ENCODE assay signal across 16 cellular contexts in genomic region chr14:24422694-24423531, GRCh38. TPM values are rescaled to one million over a fixed set of nuclear protein-coding genes. Genes with fewer than 3 reads are reported as not detected.
DNase-seq lines count a peak whose midpoint lies in the region; ATAC-seq and TF ChIP-seq lines count a peak whose summit lies in the region.
"Had no signal": no experiment of that assay in that cellular context is flagged by ENCODE, and none has a peak within 500 bp of the region (broad histone marks: within the 10 kb centered on the region; RNA-seq: fewer than 3 reads in every experiment).

No MANE protein-coding gene starts in this region.

- peaks cover 3% of the 10 kb centered on the region; the same call in 1 of the 2 replicates for H3K9me1 ChIP-seq in IMR-90 (ENCODE audit: insufficient read depth, low read length)

- no peak overlapping the region for H2AK9ac ChIP-seq in IMR-90 (replicated peaks; ENCODE audit: low read depth, low read length, poor library complexity)

- H3K4me3 ChIP-seq in IMR-90 (ENCODE audit: insufficient read depth, low read depth, low read length) (no peak overlapping the region), colonic mucosa (peak overlapping the region; percentile 14)
- H3K4me3 ChIP-seq: esophagus muscularis mucosa, tibial nerve had no signal

- WGBS in IMR-90 (ENCODE audit: extremely low coverage in 2 of 2, insufficient read length in 1 of 2), 2 experiments, result 83% methylated on average over 7 of the region's 11 CpGs; no CpG with 5 or more reads in 1 of the 2 experiments

- no peak overlapping the region for H3K18ac ChIP-seq in IMR-90 (ENCODE audit: low read depth, low read length)

- H3K9me3 Mint-ChIP-seq in stimulated activated naive CD8-positive, alpha-beta T cell treated with anti-CD3 and anti-CD28 coated beads, Interleukin-15, amount 100 ng/mL, for 72 hours, result no peaks in the 10 kb centered on the region
- H3K9me3 Mint-ChIP-seq: activated CD4-positive, alpha-beta T cell treated with anti-CD3 and anti-CD28 coated beads, Interleukin-2, amount 10 ng/mL, durations not matched to agents 24 days and 14 days had no signal

- CTCF ChIA-PET in IMR-90 (lab: Yijun Ruan, JAX), result interaction anchor here (1.0 kb wide), 1 partner anchor 11 kb away, joined by 3 read pairs; no protein-coding TSS in a partner anchor

- H3K79me1 ChIP-seq in IMR-90 (ENCODE audit: low read depth in 1 of 2, low read length in 2 of 2), result no peaks in the 10 kb centered on the region

- TF ChIP-seq POLR2A in IMR-90 (IDR thresholded peaks at IDR 0.05; ENCODE audit: low read depth, low read length), result no peak

- H4K8ac ChIP-seq in IMR-90 (ENCODE audit: low read depth in 2 of 2, low read length in 2 of 2), result no peak overlapping the region

- TF ChIP-seq RAD21 in IMR-90 (IDR thresholded peaks at IDR 0.05; ENCODE audit: low read length), result no peak

- no peak overlapping the region for H2AK5ac ChIP-seq in IMR-90 (ENCODE audit: low read depth, low read length)

- intact Hi-C loops in IMR-90 (cut with micrococcal nuclease), result no loop called here
- intact Hi-C loops in colonic mucosa (cut with DNase I), result no loop called here

- H3K27ac Mint-ChIP-seq in stimulated activated naive CD8-positive, alpha-beta T cell treated with anti-CD3 and anti-CD28 coated beads, Interleukin-15, amount 100 ng/mL, for 72 hours, result no peak overlapping the region
- H3K27ac Mint-ChIP-seq: activated CD4-positive, alpha-beta T cell treated with anti-CD3 and anti-CD28 coated beads, Interleukin-2, amount 10 ng/mL, durations not matched to agents 24 days and 14 days had no signal

- H3K4ac ChIP-seq in IMR-90 (ENCODE audit: low read depth, low read length), result no peak overlapping the region

- ATAC-seq in IMR-90 (ENCODE audit: low read depth), result no peak
- ATAC-seq in stimulated activated naive CD8-positive, alpha-beta T cell treated with anti-CD3 and anti-CD28 coated beads, Interleukin-15, amount 100 ng/mL, for 72 hours, result peak; percentile 36
- no peak for ATAC-seq in HG03135 (IDR thresholded peaks at IDR 0.05; ENCODE audit: unreplicated experiment)

- peaks cover 30% of the 10 kb centered on the region for H3K4me1 Mint-ChIP-seq in stimulated activated naive CD8-positive, alpha-beta T cell treated with anti-CD3 and anti-CD28 coated beads, Interleukin-15, amount 100 ng/mL, for 72 hours

- H4K91ac ChIP-seq in IMR-90 (ENCODE audit: insufficient read depth, low read depth, low read length), result no peak overlapping the region

- H2BK120ac ChIP-seq in IMR-90 (ENCODE audit: low read depth, low read length), result no peak overlapping the region

- no peak overlapping the region for H2BK20ac ChIP-seq in IMR-90 (ENCODE audit: low read depth, low read length)

- H4K20me1 ChIP-seq in IMR-90 (ENCODE audit: insufficient read depth, low read length), result no peaks in the 10 kb centered on the region

- H3K4me3 Mint-ChIP-seq in stimulated activated naive CD8-positive, alpha-beta T cell treated with anti-CD3 and anti-CD28 coated beads, Interleukin-15, amount 100 ng/mL, for 72 hours, result no peak overlapping the region
- H3K4me3 Mint-ChIP-seq: activated CD4-positive, alpha-beta T cell treated with anti-CD3 and anti-CD28 coated beads, Interleukin-2, amount 10 ng/mL, durations not matched to agents 24 days and 14 days had no signal

- H3K27ac ChIP-seq in IMR-90 (ENCODE audit: insufficient read depth, low read length) (no peak overlapping the region), colonic mucosa (peak overlapping the region; percentile 75)
- H3K27ac ChIP-seq: esophagus muscularis mucosa had no signal

- peaks cover 11% of the 10 kb centered on the region for H3K27me3 Mint-ChIP-seq in stimulated activated naive CD8-positive, alpha-beta T cell treated with anti-CD3 and anti-CD28 coated beads, Interleukin-15, amount 100 ng/mL, for 72 hours

- H2BK15ac ChIP-seq in IMR-90 (ENCODE audit: low read depth, low read length), result no peak overlapping the region; the same call in 2 of the 3 replicates

- H2BK5ac ChIP-seq in IMR-90 (ENCODE audit: low read depth, low read length, poor library complexity, severe bottlenecking), result no peak overlapping the region

- H3K4me1 ChIP-seq in IMR-90 (ENCODE audit: control insufficient read depth, insufficient read depth, low read length) (no peaks in the 10 kb centered on the region), colonic mucosa (peaks cover 18% of the 10 kb centered on the region)

- no peak overlapping the region for H3K9ac ChIP-seq in IMR-90 (ENCODE audit: low read depth, low read length)
- H3K9ac ChIP-seq in colonic mucosa (ENCODE audit: low read depth in 2 of 2, low read length in 2 of 2), result peak overlapping the region; percentile 52 to 74

- H3K9me3 ChIP-seq in IMR-90 (ENCODE audit: control insufficient read depth, insufficient read depth, low read length) (no peaks in the 10 kb centered on the region), colonic mucosa (no peaks in the 10 kb centered on the region)
- H3K9me3 ChIP-seq: esophagus muscularis mucosa, tibial nerve had no signal

- H3K27me3 ChIP-seq in IMR-90 (ENCODE audit: control insufficient read depth, insufficient read depth, low read length) (peaks cover 29% of the 10 kb centered on the region), colonic mucosa (no peaks in the 10 kb centered on the region)
- H3K27me3 ChIP-seq: tibial nerve had no signal

- H3K14ac ChIP-seq in IMR-90 (replicated peaks; ENCODE audit: low read depth, low read length), result no peak overlapping the region

- H4K5ac ChIP-seq in IMR-90 (ENCODE audit: low read depth, low read length), result no peak overlapping the region

- DNase-seq in IMR-90 (no peak), colonic mucosa (peak; percentile 78), NCI-H1436 treated with DMSO at 0.1 percent for 48 hours (lab: John Stamatoyannopoulos, UW) (no peak)
- DNase-seq in stimulated activated naive CD8-positive, alpha-beta T cell treated with anti-CD3 and anti-CD28 coated beads, Interleukin-15, amount 100 ng/mL, for 72 hours, result no peak
- DNase-seq: activated CD4-positive, alpha-beta T cell treated with anti-CD3 and anti-CD28 coated beads, Interleukin-2, amount 10 ng/mL, durations not matched to agents 24 days and 14 days; activated naive CD4-positive, alpha-beta T cell treated with Interleukin-2 at 50 U/mL for 16 hours; activated T-cell treated with anti-CD3 and anti-CD28 coated beads, Interleukin-2, amount 50 U/mL, for 1 hour; central memory CD4-positive, alpha-beta T cell; NCI-H1417 treated with DMSO at 0.1 percent for 48 hours; NCI-H526 treated with DMSO at 0.1 percent for 48 hours; Right ventricle myocardium superior; stimulated activated naive CD4-positive, alpha-beta T cell had no signal

- TF ChIP-seq CTCF in IMR-90 (conservative IDR thresholded peaks at IDR 0.05; ENCODE audit: low read depth, low read length) (no peak), colonic mucosa (IDR thresholded peaks at IDR 0.05) (no peak)

- BruUV-seq in IMR-90 (replicated peaks; lab: Mats Ljungman, UMichigan), result no TSS peak

- H3K23ac ChIP-seq in IMR-90 (ENCODE audit: low read depth, low read length), result no peak overlapping the region; the same call in 1 of the 2 replicates

- dilution Hi-C loops in IMR-90 (cut with HindIII; ENCODE audit: low sequenced_read_pairs, unreplicated experiment), result no loop called here

- H2AFZ ChIP-seq in IMR-90 (replicated peaks; ENCODE audit: low read length, poor library complexity), result peak overlapping the region; percentile 14

- no peaks in the 10 kb centered on the region for H3K36me3 ChIP-seq in IMR-90 (ENCODE audit: control insufficient read depth, insufficient read depth, low read length)
- H3K36me3 ChIP-seq in colonic mucosa, result no peaks in the 10 kb centered on the region
- H3K36me3 ChIP-seq: esophagus muscularis mucosa, tibial nerve had no signal

- in situ Hi-C loops in IMR-90 (cut with MboI; ENCODE audit: low sequenced_read_pairs), result no loop called here

- H3K56ac ChIP-seq in IMR-90 (ENCODE audit: extremely low read depth, insufficient read depth, low read length), result no peak overlapping the region

- no peak overlapping the region for H3K4me2 ChIP-seq in IMR-90 (ENCODE audit: low read depth, low read length)

- POLR2A ChIA-PET in IMR-90 (lab: Charles Lee; ENCODE audit: unreplicated experiment), result no interaction called here

TF ChIP-seq in IMR-90, 13 proteins besides CTCF, POLR2A, EP300 and RAD21 (continues in another document):
- TF ChIP-seq ELK1 (IDR thresholded peaks at IDR 0.05; ENCODE audit: borderline replicate concordance, low read depth, low read length), result no peak
- no peak for TF ChIP-seq MAFK (IDR thresholded peaks at IDR 0.05; ENCODE audit: low read depth, low read length)

RNA-seq across cellular contexts. Expression of gene CBLN3, which starts 6.6 kb away (rescaled TPM):
- total RNA-seq in IMR-90 (2012; rRNA removed), result 0.56 and 0.72 TPM in 2 replicates
- polyA plus RNA-seq in IMR-90 (2012; rRNA removed), result 3.9 and 4.5 TPM in 2 replicates
- polyA plus RNA-seq in IMR-90 (2012; cell fraction: cytosol; rRNA removed), result 2.7 and 2.9 TPM in 2 replicates
- 27.9 and 42.0 TPM in 2 replicates for polyA plus RNA-seq in IMR-90 (2012; cell fraction: nucleus; rRNA removed; ENCODE audit: low replicate concordance)
- 1 to 10 TPM; 1.8 to 2.0 TPM for total RNA-seq in colonic mucosa
- polyA plus RNA-seq: neural cell had no signal

RNA-seq across cellular contexts. Expression of gene KHNYN, which starts 6.8 kb away (rescaled TPM):
- 22.8 and 24.4 TPM in 2 replicates for total RNA-seq in IMR-90 (2012; rRNA removed)
- polyA plus RNA-seq in IMR-90 (2012; rRNA removed), result 16.1 and 18.9 TPM in 2 replicates
- polyA plus RNA-seq in IMR-90 (2012; cell fraction: cytosol; rRNA removed), result 9.2 and 9.4 TPM in 2 replicates
- polyA plus RNA-seq in IMR-90 (2012; cell fraction: nucleus; rRNA removed; ENCODE audit: low replicate concordance), result 44.0 and 53.0 TPM in 2 replicates
- 10 to 100 TPM; 82.6 to 90.4 TPM for total RNA-seq in colonic mucosa

RNA-seq across cellular contexts. Expression of gene SDR39U1, which starts 19.7 kb away (rescaled TPM):
- 5.0 and 7.5 TPM in 2 replicates for total RNA-seq in IMR-90 (2012; rRNA removed)
- polyA plus RNA-seq in IMR-90 (2012; rRNA removed), result 46.3 and 50.4 TPM in 2 replicates
- polyA plus RNA-seq in IMR-90 (2012; cell fraction: cytosol; rRNA removed), result 32.8 and 36.4 TPM in 2 replicates
- polyA plus RNA-seq in IMR-90 (2012; cell fraction: nucleus; rRNA removed; ENCODE audit: low replicate concordance), result 229 and 384 TPM in 2 replicates
- total RNA-seq in colonic mucosa, result 10 to 100 TPM; 32.5 to 40.9 TPM

RNA-seq across cellular contexts. Expression of gene NYNRIN, which starts 24.1 kb away (rescaled TPM):
- total RNA-seq in IMR-90 (2012; rRNA removed) (1.7 and 2.2 TPM in 2 replicates), colonic mucosa (10 to 100 TPM; 13.0 to 26.7 TPM)
- polyA plus RNA-seq in IMR-90 (2012; rRNA removed), result 5.3 and 5.4 TPM in 2 replicates
- polyA plus RNA-seq in IMR-90 (2012; cell fraction: cytosol; rRNA removed), result 2.7 and 4.6 TPM in 2 replicates
- polyA plus RNA-seq in IMR-90 (2012; cell fraction: nucleus; rRNA removed; ENCODE audit: low replicate concordance), result 10.7 and 11.1 TPM in 2 replicates
- total RNA-seq: activated CD4-positive, alpha-beta T cell treated with anti-CD3 and anti-CD28 coated beads, Interleukin-2, amount 10 ng/mL, durations not matched to agents 24 days and 14 days had no signal

RNA-seq across cellular contexts. Expression of gene NFATC4, which starts 54.9 kb away (rescaled TPM):
- total RNA-seq in IMR-90 (2012; rRNA removed), result 13.6 and 15.6 TPM in 2 replicates
- 35.8 and 38.4 TPM in 2 replicates for polyA plus RNA-seq in IMR-90 (2012; rRNA removed)
- polyA plus RNA-seq in IMR-90 (2012; cell fraction: cytosol; rRNA removed), result 19.7 and 21.1 TPM in 2 replicates
- polyA plus RNA-seq in IMR-90 (2012; cell fraction: nucleus; rRNA removed; ENCODE audit: low replicate concordance), result 286 and 363 TPM in 2 replicates
- 10 to 100 TPM; 11.2 to 24.0 TPM for total RNA-seq in colonic mucosa
- total RNA-seq: activated CD4-positive, alpha-beta T cell treated with anti-CD3 and anti-CD28 coated beads, Interleukin-2, amount 10 ng/mL, durations not matched to agents 24 days and 14 days had no signal
